ENCODE assay signal across 9 cellular contexts in the genomic region with DNA sequence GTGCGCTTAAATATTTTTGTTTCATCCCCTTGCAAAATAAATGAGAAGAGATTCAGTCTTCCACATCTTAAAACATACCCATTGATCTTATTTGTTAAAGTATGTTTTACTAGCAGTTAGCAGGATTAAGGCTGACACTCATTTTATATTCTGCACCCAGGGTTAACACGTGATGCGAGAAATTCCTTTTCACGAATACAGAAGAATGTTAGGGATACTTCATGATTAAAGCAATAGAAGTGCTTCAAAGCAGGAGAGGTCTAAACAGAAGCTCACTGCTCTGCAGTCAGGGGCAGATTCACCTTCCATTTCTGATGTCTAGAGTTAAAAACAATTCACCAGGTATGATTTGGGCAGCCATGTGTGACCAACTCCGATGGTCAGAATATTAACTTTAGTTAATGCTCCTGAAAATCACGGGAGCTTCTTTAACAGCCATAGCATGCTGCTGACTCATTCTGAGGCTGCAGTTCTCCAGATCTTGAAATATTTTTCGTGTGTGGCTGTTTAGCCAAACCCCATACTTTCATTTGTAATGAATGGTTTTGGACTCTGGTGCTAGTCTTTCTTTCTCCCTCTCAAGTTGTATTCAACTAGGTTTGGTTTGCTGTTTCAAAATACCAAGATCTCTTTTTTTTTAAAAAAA. TPM values are rescaled to one million over a fixed set of nuclear protein-coding genes. Genes with fewer than 3 reads are reported as not detected.
DNase-seq lines count a peak whose midpoint lies in the region; FAIRE-seq and TF ChIP-seq lines count a peak whose summit lies in the region.
"Had no signal": no experiment of that assay in that cellular context is flagged by ENCODE, and none has a peak within 500 bp of the region (broad histone marks: within the 10 kb centered on the region; RNA-seq: fewer than 3 reads in every experiment).

No MANE protein-coding gene starts in this region.

- H3K9me3 Mint-ChIP-seq in activated naive CD8-positive, alpha-beta T cell treated with anti-CD3 and anti-CD28 coated beads for 36 hours = no peaks in the 10 kb centered on the region

- no peaks in the 10 kb centered on the region for H3K27me3 ChIP-seq in bronchial epithelial cell (ENCODE audit: control insufficient read depth, insufficient read depth, low read length)

- FAIRE-seq in bronchial epithelial cell (lab: Jason Lieb, UNC) (no peak), D721Med (lab: Jason Lieb, UNC) (no peak)
- FAIRE-seq: TTC549 had no signal

- no peaks in the 10 kb centered on the region for H3K36me3 Mint-ChIP-seq in activated naive CD8-positive, alpha-beta T cell treated with anti-CD3 and anti-CD28 coated beads for 36 hours

- in situ Hi-C loops in Caki2 (cut with HindIII; ENCODE audit: low pct_unique_long_range_greater_than_20kb, low sequenced_read_pairs) = no loop called here

- no peak for TF ChIP-seq CTCF in bronchial epithelial cell (IDR thresholded peaks at IDR 0.05; ENCODE audit: insufficient read depth, low read length, severe bottlenecking)
- TF ChIP-seq CTCF in D721Med (IDR thresholded peaks at IDR 0.05; ENCODE audit: insufficient read depth, missing control alignments) = no peak

- no peak overlapping the region for H3K27ac Mint-ChIP-seq in activated naive CD8-positive, alpha-beta T cell treated with anti-CD3 and anti-CD28 coated beads for 36 hours

- no peak overlapping the region for H3K4me3 ChIP-seq in bronchial epithelial cell (ENCODE audit: low read depth, low read length)

- H3K4me3 Mint-ChIP-seq in activated naive CD8-positive, alpha-beta T cell treated with anti-CD3 and anti-CD28 coated beads for 36 hours = no peak overlapping the region

- peaks cover 16% of the 10 kb centered on the region for H3K36me3 ChIP-seq in bronchial epithelial cell (ENCODE audit: control insufficient read depth, insufficient read depth, low read length)

- H3K27me3 Mint-ChIP-seq in activated naive CD8-positive, alpha-beta T cell treated with anti-CD3 and anti-CD28 coated beads for 36 hours = peaks cover 4% of the 10 kb centered on the region

- no peaks in the 10 kb centered on the region for H3K4me1 Mint-ChIP-seq in activated naive CD8-positive, alpha-beta T cell treated with anti-CD3 and anti-CD28 coated beads for 36 hours

- DNase-seq in Caki2 (ENCODE audit: low read depth) = peak; percentile 89
- DNase-seq in HS-27A (ENCODE audit: low read depth) = peak; percentile 65
- peak; percentile 49 for DNase-seq in bronchial epithelial cell (ENCODE audit: low read depth)
- peak; percentile 60 for DNase-seq in myocyte (ENCODE audit: low read depth)
- DNase-seq in D721Med (ENCODE audit: insufficient read length, low spot score) = no peak
- no peak for DNase-seq in activated naive CD8-positive, alpha-beta T cell treated with anti-CD3 and anti-CD28 coated beads for 36 hours
- DNase-seq in NCI-H2171 (lab: John Stamatoyannopoulos, UW) = no peak
- no peak for DNase-seq in activated CD4-positive, alpha-beta T cell treated with anti-CD3 and anti-CD28 coated beads, Interleukin-2, amount 50 U/mL, for 1 hour

RNA-seq across cellular contexts. Expression of gene BCAR3, which starts 19.7 kb away (rescaled TPM):
- total RNA-seq in Caki2 (2014; rRNA removed; shearing (Covaris generic); ENCODE audit: low replicate concordance) = 30.3 and 37.5 TPM in 2 replicates
- total RNA-seq in bronchial epithelial cell = 26.2 and 69.5 TPM in 2 replicates
- total RNA-seq in myocyte = 46.6 and 59.6 TPM in 2 replicates
- polyA plus RNA-seq in myocyte (2012) = 34.0 TPM
- total RNA-seq in activated naive CD8-positive, alpha-beta T cell treated with anti-CD3 and anti-CD28 coated beads for 36 hours = under 1 TPM; 0.66 to 0.72 TPM

Comparison
In these comparisons a context has a peak if more than half of its experiments do, and no peak if none do; other contexts are left out.
1. DNase-seq: peak in Caki2 (single experiment), HS-27A (single experiment), bronchial epithelial cell (single experiment) and myocyte (single experiment); none in D721Med (single experiment), activated naive CD8-positive, alpha-beta T cell treated with anti-CD3 and anti-CD28 coated beads for 36 hours (single experiment), NCI-H2171 (single experiment) and activated CD4-positive, alpha-beta T cell treated with anti-CD3 and anti-CD28 coated beads, Interleukin-2, amount 50 U/mL, for 1 hour (single experiment).
2. RNA of gene BCAR3, which starts 19.7 kb away (total RNA-seq): 26.2 to 69.5 TPM in bronchial epithelial cell, 46.6 to 59.6 TPM in myocyte and 30.3 to 37.5 TPM in Caki2; 0.66 to 0.72 TPM in activated naive CD8-positive, alpha-beta T cell treated with anti-CD3 and anti-CD28 coated beads for 36 hours; every median in the first group is over 10 times any median in the second.